ENCODE assay signal across 12 cellular contexts in the genomic region with DNA sequence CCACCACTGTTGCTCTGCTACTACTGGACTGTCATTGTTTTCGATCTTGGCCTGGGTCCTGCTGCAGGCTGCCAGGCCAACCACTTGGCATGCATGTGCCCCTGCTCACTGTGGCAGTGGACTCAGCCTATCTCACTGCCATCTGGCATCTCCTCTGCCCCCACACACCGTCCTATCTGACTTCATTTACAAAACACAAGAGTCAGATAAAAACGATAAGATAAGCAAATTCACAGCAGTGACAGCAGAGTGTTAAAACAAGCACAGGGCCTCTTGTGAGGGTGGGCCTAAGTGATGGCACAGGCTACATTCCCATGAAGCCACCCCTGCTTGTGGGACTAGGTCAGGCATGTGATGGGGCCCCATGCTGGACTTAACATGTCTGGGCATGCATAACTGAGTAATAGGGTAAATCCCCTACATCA.
DNase-seq lines count a peak whose midpoint lies in the region; ATAC-seq, FAIRE-seq and TF ChIP-seq lines count a peak whose summit lies in the region.
"Had no signal": no experiment of that assay in that cellular context is flagged by ENCODE, and none has a peak within 500 bp of the region (broad histone marks: within the 10 kb centered on the region; RNA-seq: fewer than 3 reads in every experiment).

No MANE protein-coding gene starts in this region.

- peak; percentile 23 for DNase-seq in NCI-H2196 (lab: John Stamatoyannopoulos, UW; ENCODE audit: unreplicated experiment)
- DNase-seq in NCI-H2196 treated with DMSO at 0.1 percent for 48 hours (lab: John Stamatoyannopoulos, UW; ENCODE audit: unreplicated experiment), result no peak
- peak; percentile 40 to 46 for DNase-seq in frontal cortex (ENCODE audit: low spot score in 2 of 2)
- DNase-seq in pons (ENCODE audit: low spot score), result peak; percentile 93
- no peak for DNase-seq in coronary artery (ENCODE audit: low spot score)
- no peak for DNase-seq in activated CD4-positive, alpha-beta T cell treated with anti-CD3 and anti-CD28 coated beads for 4 hours
- DNase-seq: activated CD8-positive, alpha-beta memory T cell treated with anti-CD3 and anti-CD28 coated beads for 24 hours; activated naive CD8-positive, alpha-beta T cell treated with anti-CD3 and anti-CD28 coated beads, Interleukin-2, amount 10 ng/mL, durations not matched to agents 7 days and 5 days; effector CD4-positive, alpha-beta T cell; Peyer's patch had no signal

- no peak for ATAC-seq in HG02852 (IDR thresholded peaks at IDR 0.05; ENCODE audit: unreplicated experiment)

- peak overlapping the region; percentile 97 for H3K27ac ChIP-seq in VCaP
- no peak overlapping the region for H3K27ac ChIP-seq in coronary artery
- H3K27ac ChIP-seq: Peyer's patch had no signal

- no peak overlapping the region for H3K4me3 ChIP-seq in coronary artery
- H3K4me3 ChIP-seq: Peyer's patch had no signal

- peak; percentile 10 for FAIRE-seq in frontal cortex (lab: Jason Lieb, UNC)

- TF ChIP-seq CTCF in VCaP (conservative IDR thresholded peaks at IDR 0.05) (no peak), coronary artery (IDR thresholded peaks at IDR 0.05) (no peak)

Comparison
In these comparisons a context has a peak if more than half of its experiments do, and no peak if none do; other contexts are left out.
1. DNase-seq: peak in NCI-H2196 (single experiment), frontal cortex (2 of 2) and pons (single experiment); none in NCI-H2196 treated with DMSO at 0.1 percent for 48 hours (single experiment), coronary artery (single experiment) and activated CD4-positive, alpha-beta T cell treated with anti-CD3 and anti-CD28 coated beads for 4 hours (0 of 2).